8 cellular contexts compared by ENCODE assay signal in genomic region chr22:43007519-43008102, GRCh38. TPM values are rescaled to one million over a fixed set of nuclear protein-coding genes. Genes with fewer than 3 reads are reported as not detected.
A peak's percentile ranks its signal among the peaks of the same experiment; 100 is the strongest.
DNase-seq lines count a peak whose midpoint lies in the region; ATAC-seq and TF ChIP-seq lines count a peak whose summit lies in the region.

No MANE protein-coding gene starts in this region.

- TF ChIP-seq CTCF in Caco-2 (IDR thresholded peaks at IDR 0.05; ENCODE audit: insufficient read depth in 1 of 2, low read depth in 1 of 2, low read length in 1 of 2, severe bottlenecking in 1 of 2, unreplicated experiment in 1 of 2), result no peak
- no peak for TF ChIP-seq CTCF in NB4 (IDR thresholded peaks at IDR 0.05; ENCODE audit: low read depth, low read length)

- H3K4me1 Mint-ChIP-seq in Caco-2 (ENCODE audit: low read depth, unreplicated experiment), result peaks cover 30% of the 10 kb centered on the region
- H3K4me1 Mint-ChIP-seq in effector memory CD8-positive, alpha-beta T cell (ENCODE audit: low read depth in 2 of 2), result peaks cover 36 to 43% of the 10 kb centered on the region in 2 donors
- H3K4me1 Mint-ChIP-seq in naive thymus-derived CD8-positive, alpha-beta T cell, result peaks cover 32 to 87% (median 69%) of the 10 kb centered on the region in 4 donors

- no peak for ATAC-seq in effector memory CD8-positive, alpha-beta T cell (replicated peaks)
- ATAC-seq in naive thymus-derived CD8-positive, alpha-beta T cell, result no peak
- ATAC-seq in HG02973 (IDR thresholded peaks at IDR 0.05; ENCODE audit: unreplicated experiment) (no peak), HG02870 (IDR thresholded peaks at IDR 0.05; ENCODE audit: unreplicated experiment) (no peak), HG02798 (IDR thresholded peaks at IDR 0.05; ENCODE audit: poor library complexity, unreplicated experiment) (no peak)

- H3K9me3 Mint-ChIP-seq in Caco-2 (ENCODE audit: unreplicated experiment), result no peaks in the 10 kb centered on the region
- no peaks in the 10 kb centered on the region for H3K9me3 Mint-ChIP-seq in effector memory CD8-positive, alpha-beta T cell
- H3K9me3 Mint-ChIP-seq in naive thymus-derived CD8-positive, alpha-beta T cell, result no peaks in the 10 kb centered on the region

- peak overlapping the region; percentile 91 for H3K27ac Mint-ChIP-seq in Caco-2 (ENCODE audit: unreplicated experiment)
- H3K27ac Mint-ChIP-seq in effector memory CD8-positive, alpha-beta T cell, result peak overlapping the region; percentile 20 to 42
- peak overlapping the region in 7 of 10 donors; percentile 5 to 77 (median 63) for H3K27ac Mint-ChIP-seq in naive thymus-derived CD8-positive, alpha-beta T cell

- intact Hi-C loops in Caco-2 (cut with micrococcal nuclease; ENCODE audit: unreplicated experiment), result loop anchor here (1.0 kb wide), 1 partner anchor 13 kb away; no protein-coding TSS in a partner anchor

- H3K36me3 ChIP-seq in Caco-2 (ENCODE audit: control insufficient read depth, insufficient read depth, low read length), result no peaks in the 10 kb centered on the region

- no peak for TF ChIP-seq POLR2A in NB4 (IDR thresholded peaks at IDR 0.05; ENCODE audit: extremely low read depth, insufficient read length)

- H3K4me3 Mint-ChIP-seq in Caco-2 (ENCODE audit: unreplicated experiment), result peak overlapping the region; percentile 54
- no peak overlapping the region for H3K4me3 Mint-ChIP-seq in effector memory CD8-positive, alpha-beta T cell
- H3K4me3 Mint-ChIP-seq in naive thymus-derived CD8-positive, alpha-beta T cell, result no peak overlapping the region

- no TSS peak for BruUV-seq in Caco-2 (replicated peaks; lab: Mats Ljungman, UMichigan)

- POLR2A ChIA-PET in Caco-2 (lab: Charles Lee), result interaction anchor here (0.6 to 2.8 kb wide), 2 partner anchors 14 to 48 kb away, joined by 4 to 38 read pairs; no protein-coding TSS in a partner anchor
- POLR2A ChIA-PET in naive thymus-derived CD8-positive, alpha-beta T cell (lab: Charles Lee), result no interaction called here

- peaks cover 82% of the 10 kb centered on the region for H3K4me1 ChIP-seq in Caco-2

- CTCF ChIA-PET in Caco-2 (lab: Charles Lee), result interaction anchor here (0.6 to 1.8 kb wide), 5 partner anchors 13 to 58 kb away, joined by 3 to 7 read pairs (median 4); no protein-coding TSS in a partner anchor

- H3K27me3 Mint-ChIP-seq in Caco-2 (ENCODE audit: insufficient read depth, unreplicated experiment), result no peaks in the 10 kb centered on the region
- no peaks in the 10 kb centered on the region for H3K27me3 Mint-ChIP-seq in effector memory CD8-positive, alpha-beta T cell
- H3K27me3 Mint-ChIP-seq in naive thymus-derived CD8-positive, alpha-beta T cell, result no peaks in the 10 kb centered on the region

- H3K4me3 ChIP-seq in Caco-2 (ENCODE audit: low read depth, low read length) (no peak overlapping the region), NB4 (ENCODE audit: low read depth, low read length) (no peak overlapping the region)

- no peaks in the 10 kb centered on the region for H3K27me3 ChIP-seq in Caco-2 (replicated peaks; ENCODE audit: control insufficient read depth, insufficient read depth, low read length)

- H3K36me3 Mint-ChIP-seq in Caco-2 (ENCODE audit: insufficient read depth, unreplicated experiment), result peaks cover 34% of the 10 kb centered on the region
- H3K36me3 Mint-ChIP-seq in effector memory CD8-positive, alpha-beta T cell (ENCODE audit: insufficient read depth), result peaks cover 6% of the 10 kb centered on the region
- H3K36me3 Mint-ChIP-seq in naive thymus-derived CD8-positive, alpha-beta T cell, result peaks cover 0 to 2% (median 0%) of the 10 kb centered on the region in 3 donors

- H3K9me3 ChIP-seq in Caco-2, result no peaks in the 10 kb centered on the region

- DNase-seq in Caco-2, result peak; percentile 72 to 80
- DNase-seq in NB4 (ENCODE audit: low read depth), result peak; percentile 63
- DNase-seq in effector memory CD8-positive, alpha-beta T cell, result no peak
- DNase-seq in naive thymus-derived CD8-positive, alpha-beta T cell, result no peak
- no peak for DNase-seq in DMS79 treated with DMSO at 0.1 percent for 48 hours (lab: John Stamatoyannopoulos, UW)

RNA-seq across cellular contexts. Expression of gene PACSIN2, which starts 7.3 kb away (rescaled TPM):
- total RNA-seq in Caco-2 (2022), result 122 and 126 TPM in 2 replicates
- 10 to 100 TPM; 37.6 to 44.9 TPM for total RNA-seq in naive thymus-derived CD8-positive, alpha-beta T cell
- polyA plus RNA-seq in naive thymus-derived CD8-positive, alpha-beta T cell, result 10 to 100 TPM; 21.9 to 27.8 (median 23.8) TPM

Comparison
In these comparisons a context has a peak if more than half of its experiments do, and no peak if none do; other contexts are left out.
1. DNase-seq: peak in Caco-2 (2 of 2) and NB4 (single experiment); none in effector memory CD8-positive, alpha-beta T cell (0 of 3), naive thymus-derived CD8-positive, alpha-beta T cell (0 of 10) and DMS79 treated with DMSO at 0.1 percent for 48 hours (single experiment).
2. H3K27ac Mint-ChIP-seq: peak in every context shown above with its lines; median percentile 91 in Caco-2; 63 in naive thymus-derived CD8-positive, alpha-beta T cell; 31 in effector memory CD8-positive, alpha-beta T cell.